1 cellular context compared by ENCODE assay signal in the genomic region with DNA sequence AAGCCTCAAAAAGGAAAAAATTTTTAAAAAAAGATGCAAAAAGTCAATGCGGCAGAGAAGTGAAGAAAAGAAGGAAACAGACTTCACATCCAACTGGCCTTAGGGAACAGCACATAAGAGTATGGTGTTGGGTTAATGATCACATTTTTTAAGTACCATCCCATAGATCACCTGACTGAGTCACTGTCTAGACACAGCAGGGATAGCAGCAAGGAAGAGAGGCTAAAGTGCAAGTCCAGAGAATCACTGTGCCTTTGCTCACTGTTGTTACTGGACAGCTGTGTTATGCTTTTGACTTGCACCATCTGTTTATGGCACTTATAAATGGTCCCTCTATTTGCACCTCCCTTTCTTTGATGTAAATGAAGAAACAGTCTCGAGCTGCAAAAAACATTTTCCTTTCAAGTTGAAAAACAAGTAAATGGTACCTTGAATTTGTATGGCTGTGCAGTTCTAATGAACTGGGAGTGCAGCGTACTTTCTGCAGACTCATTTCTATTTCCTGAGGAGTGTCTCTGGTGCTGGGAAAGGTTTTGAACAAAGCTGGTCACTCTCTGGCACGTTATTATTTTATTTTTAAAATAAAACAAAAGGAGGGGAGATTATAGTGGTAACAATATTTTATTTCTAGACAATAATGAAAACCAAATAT.
TF ChIP-seq lines count a peak whose summit lies in the region.

No MANE protein-coding gene starts in this region.

TF ChIP-seq in GM23338, 12 proteins besides CTCF, POLR2A, EP300 and RAD21:
- TF ChIP-seq EZH2phosphoT487 (IDR thresholded peaks at IDR 0.05; ENCODE audit: unreplicated experiment) (no peak), CREB1 (CRISPR knock-in tag; IDR thresholded peaks at IDR 0.05; ENCODE audit: low read depth) (no peak), POLR2AphosphoS5 (IDR thresholded peaks at IDR 0.05; ENCODE audit: low read depth) (no peak), ZNF331 (CRISPR knock-in tag; IDR thresholded peaks at IDR 0.05; ENCODE audit: low read depth) (no peak), JUNB (IDR thresholded peaks at IDR 0.05; ENCODE audit: unreplicated experiment) (no peak), STAT1 (IDR thresholded peaks at IDR 0.05; ENCODE audit: unreplicated experiment) (no peak), EZH2 (IDR thresholded peaks at IDR 0.05; ENCODE audit: low read depth, unreplicated experiment) (no peak), ZNF114 (CRISPR knock-in tag; IDR thresholded peaks at IDR 0.05) (no peak), NANOG (IDR thresholded peaks at IDR 0.05; ENCODE audit: borderline replicate concordance) (no peak)
- TF ChIP-seq, protein P1, sequence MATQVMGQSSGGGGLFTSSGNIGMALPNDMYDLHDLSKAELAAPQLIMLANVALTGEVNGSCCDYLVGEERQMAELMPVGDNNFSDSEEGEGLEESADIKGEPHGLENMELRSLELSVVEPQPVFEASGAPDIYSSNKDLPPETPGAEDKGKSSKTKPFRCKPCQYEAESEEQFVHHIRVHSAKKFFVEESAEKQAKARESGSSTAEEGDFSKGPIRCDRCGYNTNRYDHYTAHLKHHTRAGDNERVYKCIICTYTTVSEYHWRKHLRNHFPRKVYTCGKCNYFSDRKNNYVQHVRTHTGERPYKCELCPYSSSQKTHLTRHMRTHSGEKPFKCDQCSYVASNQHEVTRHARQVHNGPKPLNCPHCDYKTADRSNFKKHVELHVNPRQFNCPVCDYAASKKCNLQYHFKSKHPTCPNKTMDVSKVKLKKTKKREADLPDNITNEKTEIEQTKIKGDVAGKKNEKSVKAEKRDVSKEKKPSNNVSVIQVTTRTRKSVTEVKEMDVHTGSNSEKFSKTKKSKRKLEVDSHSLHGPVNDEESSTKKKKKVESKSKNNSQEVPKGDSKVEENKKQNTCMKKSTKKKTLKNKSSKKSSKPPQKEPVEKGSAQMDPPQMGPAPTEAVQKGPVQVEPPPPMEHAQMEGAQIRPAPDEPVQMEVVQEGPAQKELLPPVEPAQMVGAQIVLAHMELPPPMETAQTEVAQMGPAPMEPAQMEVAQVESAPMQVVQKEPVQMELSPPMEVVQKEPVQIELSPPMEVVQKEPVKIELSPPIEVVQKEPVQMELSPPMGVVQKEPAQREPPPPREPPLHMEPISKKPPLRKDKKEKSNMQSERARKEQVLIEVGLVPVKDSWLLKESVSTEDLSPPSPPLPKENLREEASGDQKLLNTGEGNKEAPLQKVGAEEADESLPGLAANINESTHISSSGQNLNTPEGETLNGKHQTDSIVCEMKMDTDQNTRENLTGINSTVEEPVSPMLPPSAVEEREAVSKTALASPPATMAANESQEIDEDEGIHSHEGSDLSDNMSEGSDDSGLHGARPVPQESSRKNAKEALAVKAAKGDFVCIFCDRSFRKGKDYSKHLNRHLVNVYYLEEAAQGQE (IDR thresholded peaks at IDR 0.05; ENCODE audit: unreplicated experiment) = no peak
- TF ChIP-seq, protein P2, sequence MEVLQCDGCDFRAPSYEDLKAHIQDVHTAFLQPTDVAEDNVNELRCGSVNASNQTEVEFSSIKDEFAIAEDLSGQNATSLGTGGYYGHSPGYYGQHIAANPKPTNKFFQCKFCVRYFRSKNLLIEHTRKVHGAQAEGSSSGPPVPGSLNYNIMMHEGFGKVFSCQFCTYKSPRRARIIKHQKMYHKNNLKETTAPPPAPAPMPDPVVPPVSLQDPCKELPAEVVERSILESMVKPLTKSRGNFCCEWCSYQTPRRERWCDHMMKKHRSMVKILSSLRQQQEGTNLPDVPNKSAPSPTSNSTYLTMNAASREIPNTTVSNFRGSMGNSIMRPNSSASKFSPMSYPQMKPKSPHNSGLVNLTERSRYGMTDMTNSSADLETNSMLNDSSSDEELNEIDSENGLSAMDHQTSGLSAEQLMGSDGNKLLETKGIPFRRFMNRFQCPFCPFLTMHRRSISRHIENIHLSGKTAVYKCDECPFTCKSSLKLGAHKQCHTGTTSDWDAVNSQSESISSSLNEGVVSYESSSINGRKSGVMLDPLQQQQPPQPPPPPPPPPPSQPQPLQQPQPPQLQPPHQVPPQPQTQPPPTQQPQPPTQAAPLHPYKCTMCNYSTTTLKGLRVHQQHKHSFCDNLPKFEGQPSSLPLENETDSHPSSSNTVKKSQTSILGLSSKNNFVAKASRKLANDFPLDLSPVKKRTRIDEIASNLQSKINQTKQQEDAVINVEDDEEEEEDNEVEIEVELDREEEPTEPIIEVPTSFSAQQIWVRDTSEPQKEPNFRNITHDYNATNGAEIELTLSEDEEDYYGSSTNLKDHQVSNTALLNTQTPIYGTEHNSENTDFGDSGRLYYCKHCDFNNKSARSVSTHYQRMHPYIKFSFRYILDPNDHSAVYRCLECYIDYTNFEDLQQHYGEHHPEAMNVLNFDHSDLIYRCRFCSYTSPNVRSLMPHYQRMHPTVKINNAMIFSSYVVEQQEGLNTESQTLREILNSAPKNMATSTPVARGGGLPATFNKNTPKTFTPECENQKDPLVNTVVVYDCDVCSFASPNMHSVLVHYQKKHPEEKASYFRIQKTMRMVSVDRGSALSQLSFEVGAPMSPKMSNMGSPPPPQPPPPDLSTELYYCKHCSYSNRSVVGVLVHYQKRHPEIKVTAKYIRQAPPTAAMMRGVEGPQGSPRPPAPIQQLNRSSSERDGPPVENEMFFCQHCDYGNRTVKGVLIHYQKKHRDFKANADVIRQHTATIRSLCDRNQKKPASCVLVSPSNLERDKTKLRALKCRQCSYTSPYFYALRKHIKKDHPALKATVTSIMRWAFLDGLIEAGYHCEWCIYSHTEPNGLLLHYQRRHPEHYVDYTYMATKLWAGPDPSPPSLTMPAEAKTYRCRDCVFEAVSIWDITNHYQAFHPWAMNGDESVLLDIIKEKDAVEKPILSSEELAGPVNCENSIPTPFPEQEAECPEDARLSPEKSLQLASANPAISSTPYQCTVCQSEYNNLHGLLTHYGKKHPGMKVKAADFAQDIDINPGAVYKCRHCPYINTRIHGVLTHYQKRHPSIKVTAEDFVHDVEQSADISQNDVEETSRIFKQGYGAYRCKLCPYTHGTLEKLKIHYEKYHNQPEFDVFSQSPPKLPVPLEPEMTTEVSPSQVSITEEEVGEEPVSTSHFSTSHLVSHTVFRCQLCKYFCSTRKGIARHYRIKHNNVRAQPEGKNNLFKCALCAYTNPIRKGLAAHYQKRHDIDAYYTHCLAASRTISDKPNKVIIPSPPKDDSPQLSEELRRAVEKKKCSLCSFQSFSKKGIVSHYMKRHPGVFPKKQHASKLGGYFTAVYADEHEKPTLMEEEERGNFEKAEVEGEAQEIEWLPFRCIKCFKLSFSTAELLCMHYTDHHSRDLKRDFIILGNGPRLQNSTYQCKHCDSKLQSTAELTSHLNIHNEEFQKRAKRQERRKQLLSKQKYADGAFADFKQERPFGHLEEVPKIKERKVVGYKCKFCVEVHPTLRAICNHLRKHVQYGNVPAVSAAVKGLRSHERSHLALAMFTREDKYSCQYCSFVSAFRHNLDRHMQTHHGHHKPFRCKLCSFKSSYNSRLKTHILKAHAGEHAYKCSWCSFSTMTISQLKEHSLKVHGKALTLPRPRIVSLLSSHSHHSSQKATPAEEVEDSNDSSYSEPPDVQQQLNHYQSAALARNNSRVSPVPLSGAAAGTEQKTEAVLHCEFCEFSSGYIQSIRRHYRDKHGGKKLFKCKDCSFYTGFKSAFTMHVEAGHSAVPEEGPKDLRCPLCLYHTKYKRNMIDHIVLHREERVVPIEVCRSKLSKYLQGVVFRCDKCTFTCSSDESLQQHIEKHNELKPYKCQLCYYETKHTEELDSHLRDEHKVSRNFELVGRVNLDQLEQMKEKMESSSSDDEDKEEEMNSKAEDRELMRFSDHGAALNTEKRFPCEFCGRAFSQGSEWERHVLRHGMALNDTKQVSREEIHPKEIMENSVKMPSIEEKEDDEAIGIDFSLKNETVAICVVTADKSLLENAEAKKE (CRISPR knock-in tag; IDR thresholded peaks at IDR 0.05) = no peak
- TF ChIP-seq, protein P3, sequence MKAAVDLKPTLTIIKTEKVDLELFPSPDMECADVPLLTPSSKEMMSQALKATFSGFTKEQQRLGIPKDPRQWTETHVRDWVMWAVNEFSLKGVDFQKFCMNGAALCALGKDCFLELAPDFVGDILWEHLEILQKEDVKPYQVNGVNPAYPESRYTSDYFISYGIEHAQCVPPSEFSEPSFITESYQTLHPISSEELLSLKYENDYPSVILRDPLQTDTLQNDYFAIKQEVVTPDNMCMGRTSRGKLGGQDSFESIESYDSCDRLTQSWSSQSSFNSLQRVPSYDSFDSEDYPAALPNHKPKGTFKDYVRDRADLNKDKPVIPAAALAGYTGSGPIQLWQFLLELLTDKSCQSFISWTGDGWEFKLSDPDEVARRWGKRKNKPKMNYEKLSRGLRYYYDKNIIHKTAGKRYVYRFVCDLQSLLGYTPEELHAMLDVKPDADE (IDR thresholded peaks at IDR 0.05) = no peak
TF ChIP-seq in GM23338: peak in this region for 0.
